ENCODE assay signal across 13 cellular contexts in the genomic region with DNA sequence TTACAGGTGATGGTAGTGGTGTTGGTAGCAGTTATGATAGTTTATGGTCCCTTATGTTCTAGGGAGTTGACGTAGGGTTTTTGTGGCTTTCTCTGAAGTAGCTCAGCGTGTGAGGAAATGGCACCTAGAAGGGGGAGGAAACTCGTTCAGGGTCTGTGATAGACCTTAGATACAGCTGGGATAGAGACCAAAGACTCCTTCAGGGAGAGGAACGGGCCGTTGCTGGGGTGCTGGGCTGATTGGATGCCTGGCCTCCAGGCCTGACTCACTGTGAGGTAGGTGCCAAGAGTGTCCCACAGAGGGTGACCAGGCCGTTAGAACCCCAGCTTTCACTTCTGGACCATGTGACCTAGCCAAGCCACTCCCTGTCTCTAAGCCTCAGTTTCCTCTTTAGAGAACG.
DNase-seq lines count a peak whose midpoint lies in the region; ATAC-seq, FAIRE-seq and TF ChIP-seq lines count a peak whose summit lies in the region.
"Had no signal": no experiment of that assay in that cellular context is flagged by ENCODE, and none has a peak within 500 bp of the region (broad histone marks: within the 10 kb centered on the region; RNA-seq: fewer than 3 reads in every experiment).

No MANE protein-coding gene starts in this region.

- TF ChIP-seq POLR2A in esophagus muscularis mucosa (IDR thresholded peaks at IDR 0.05; ENCODE audit: low read depth): no peak

- intact Hi-C loops in OCI-LY7 (cut with micrococcal nuclease; ENCODE audit: unreplicated experiment) (loop anchor here (1.0 kb wide), 1 partner anchor 244 kb away; no protein-coding TSS in a partner anchor), esophagus muscularis mucosa (cut with DNase I) (no loop called here)
- intact Hi-C loops in activated CD4-positive, alpha-beta memory T cell treated with anti-CD3 and anti-CD28 coated beads for 36 hours (cut with micrococcal nuclease): no loop called here

- H2AFZ ChIP-seq in DND-41 (ENCODE audit: low read depth, low read length): no peak overlapping the region
- peak overlapping the region; percentile 25; the same call in 1 of the 2 replicates for H2AFZ ChIP-seq in OCI-LY7 (ENCODE audit: low read length)

- no peaks in the 10 kb centered on the region for H3K9me3 Mint-ChIP-seq in activated CD4-positive, alpha-beta memory T cell treated with anti-CD3 and anti-CD28 coated beads for 36 hours

- H3K9me2 ChIP-seq in OCI-LY7 (ENCODE audit: insufficient read depth, low read length): no peaks in the 10 kb centered on the region

- H3K9me3 ChIP-seq in DND-41 (ENCODE audit: insufficient read depth, low read length, severe bottlenecking) (no peaks in the 10 kb centered on the region), OCI-LY7 (ENCODE audit: low read length) (no peaks in the 10 kb centered on the region), esophagus muscularis mucosa (no peaks in the 10 kb centered on the region), skeletal muscle tissue (ENCODE audit: control insufficient read depth in 3 of 3, low read length in 3 of 3) (no peaks in the 10 kb centered on the region), small intestine (ENCODE audit: control insufficient read depth, low read depth) (no peaks in the 10 kb centered on the region)

- 45% methylated on average over 7 of the region's 7 CpGs for WGBS in esophagus muscularis mucosa
- WGBS in small intestine, 3 donors: 32 to 46% (median 38%) methylated on average over 7 of the region's 7 CpGs

- peaks cover 5% of the 10 kb centered on the region for H3K4me1 Mint-ChIP-seq in activated CD4-positive, alpha-beta memory T cell treated with anti-CD3 and anti-CD28 coated beads for 36 hours (ENCODE audit: low read depth)

- H3K4me2 ChIP-seq in DND-41 (ENCODE audit: insufficient read depth, low read length) (no peak overlapping the region), OCI-LY7 (ENCODE audit: low read length) (peak overlapping the region; percentile 23; the same call in 1 of the 2 replicates)

- no peak overlapping the region for H3K4me3 Mint-ChIP-seq in activated CD4-positive, alpha-beta memory T cell treated with anti-CD3 and anti-CD28 coated beads for 36 hours

- TF ChIP-seq CTCF in DND-41 (IDR thresholded peaks at IDR 0.05; ENCODE audit: borderline replicate concordance, extremely low read depth, low read length, poor library complexity, severe bottlenecking) (no peak), OCI-LY7 (conservative IDR thresholded peaks at IDR 0.05; ENCODE audit: low read length) (no peak), esophagus muscularis mucosa (IDR thresholded peaks at IDR 0.05) (no peak)

- POLR2A ChIA-PET in OCI-LY7 (lab: Charles Lee): interaction anchor here (0.6 to 1.3 kb wide), 4 partner anchors 9 to 237 kb away, joined by 3 to 5 read pairs (median 4); no protein-coding TSS in a partner anchor
- POLR2A ChIA-PET in activated CD4-positive, alpha-beta memory T cell treated with anti-CD3 and anti-CD28 coated beads for 36 hours (lab: Charles Lee): no interaction called here

- no peaks in the 10 kb centered on the region for H3K27me3 Mint-ChIP-seq in activated CD4-positive, alpha-beta memory T cell treated with anti-CD3 and anti-CD28 coated beads for 36 hours

- DNase-seq in DND-41 (no peak), OCI-LY7 (ENCODE audit: low spot score) (peak; percentile 35), esophagus muscularis mucosa (ENCODE audit: extremely low spot score) (no peak), NCI-H187 treated with DMSO at 0.1 percent for 48 hours (lab: John Stamatoyannopoulos, UW) (no peak), DMS79 (lab: John Stamatoyannopoulos, UW) (no peak), small intestine (no peak)
- DNase-seq in activated CD4-positive, alpha-beta memory T cell treated with anti-CD3 and anti-CD28 coated beads for 36 hours: no peak
- DNase-seq: activated CD8-positive, alpha-beta memory T cell treated with anti-CD3 and anti-CD28 coated beads, Interleukin-2, amount 50 U/mL, for 48 hours; DMS53; hippocampal formation; NCI-H446 had no signal

- no TSS peak for BruUV-seq in OCI-LY7 (replicated peaks; lab: Mats Ljungman, UMichigan)

- H3K27ac ChIP-seq in DND-41 (ENCODE audit: low read length) (peak overlapping the region; percentile 22; the same call in 1 of the 2 replicates), OCI-LY7 (ENCODE audit: low read depth, low read length, poor library complexity, severe bottlenecking) (no peak overlapping the region), esophagus muscularis mucosa (replicated peaks in 1 of 4) (peak overlapping the region; percentile 69 to 94 (median 86)), skeletal muscle tissue (ENCODE audit: low read depth, low read length) (peak overlapping the region; percentile 66), small intestine (ENCODE audit: low read depth in 1 of 2, low read length in 1 of 2) (peak overlapping the region in 1 of 2 donors; percentile 30)

- ATAC-seq in DND-41 (ENCODE audit: insufficient read depth, low read depth): peak; percentile 73

- no peak overlapping the region for H3K27ac Mint-ChIP-seq in activated CD4-positive, alpha-beta memory T cell treated with anti-CD3 and anti-CD28 coated beads for 36 hours

- H3K79me2 ChIP-seq in DND-41 (ENCODE audit: insufficient read depth, low read length): no peaks in the 10 kb centered on the region
- no peaks in the 10 kb centered on the region for H3K79me2 ChIP-seq in OCI-LY7 (ENCODE audit: insufficient read depth, low read depth, low read length)

- H3K9ac ChIP-seq in DND-41 (ENCODE audit: low read depth, low read length) (no peak overlapping the region), skeletal muscle tissue (ENCODE audit: low read depth in 1 of 3, low read length in 3 of 3) (peak overlapping the region in 2 of 3 donors; percentile 54 to 74)

- H3K27me3 ChIP-seq in DND-41 (ENCODE audit: insufficient read depth, low read length, poor library complexity): no peaks in the 10 kb centered on the region
- no peaks in the 10 kb centered on the region for H3K27me3 ChIP-seq in esophagus muscularis mucosa
- no peaks in the 10 kb centered on the region for H3K27me3 ChIP-seq in skeletal muscle tissue (ENCODE audit: control insufficient read depth in 3 of 3, insufficient read depth in 3 of 3, low read length in 3 of 3)
- H3K27me3 ChIP-seq in small intestine (ENCODE audit: control insufficient read depth in 2 of 2, insufficient read depth in 2 of 2, low read length in 2 of 2): no peaks in the 10 kb centered on the region

- H4K20me1 ChIP-seq in DND-41 (ENCODE audit: insufficient read depth, low read length): no peaks in the 10 kb centered on the region
- no peaks in the 10 kb centered on the region for H4K20me1 ChIP-seq in OCI-LY7 (ENCODE audit: insufficient read depth, low read length)

- H3K36me3 ChIP-seq in DND-41 (ENCODE audit: insufficient read depth, low read length) (no peaks in the 10 kb centered on the region), OCI-LY7 (ENCODE audit: insufficient read depth, low read length) (no peaks in the 10 kb centered on the region), esophagus muscularis mucosa (peaks cover 0 to 8% (median 0%) of the 10 kb centered on the region in 4 donors), skeletal muscle tissue (ENCODE audit: control insufficient read depth in 3 of 3, insufficient read depth in 3 of 3, low read length in 3 of 3) (peaks cover 0 to 2% (median 0%) of the 10 kb centered on the region in 3 donors), small intestine (ENCODE audit: control insufficient read depth in 2 of 2, insufficient read depth in 2 of 2, low read length in 2 of 2) (no peaks in the 10 kb centered on the region)

- no peak for TF ChIP-seq EP300 in esophagus muscularis mucosa (IDR thresholded peaks at IDR 0.05)

- H3K4me3 ChIP-seq in DND-41 (ENCODE audit: low read depth in 1 of 2, low read length in 2 of 2): no peak overlapping the region
- no peak overlapping the region for H3K4me3 ChIP-seq in OCI-LY7 (ENCODE audit: low read depth, low read length, poor library complexity, severe bottlenecking)
- no peak overlapping the region for H3K4me3 ChIP-seq in esophagus muscularis mucosa
- H3K4me3 ChIP-seq in skeletal muscle tissue (ENCODE audit: low read length in 3 of 3): no peak overlapping the region
- H3K4me3 ChIP-seq in small intestine (ENCODE audit: low read depth in 1 of 2, low read length in 2 of 2): no peak overlapping the region

- FAIRE-seq in small intestine (lab: Jason Lieb, UNC): no peak
- FAIRE-seq: urothelium cell line had no signal

- H3K36me3 Mint-ChIP-seq in activated CD4-positive, alpha-beta memory T cell treated with anti-CD3 and anti-CD28 coated beads for 36 hours: no peaks in the 10 kb centered on the region

- H3K4me1 ChIP-seq in DND-41 (ENCODE audit: insufficient read depth, low read length) (peaks cover 21% of the 10 kb centered on the region; the same call in 1 of the 2 replicates), OCI-LY7 (ENCODE audit: insufficient read depth, low read length, poor library complexity, severe bottlenecking) (peaks cover 40% of the 10 kb centered on the region), esophagus muscularis mucosa (peaks cover 89 to 100% (median 99%) of the 10 kb centered on the region in 4 donors), skeletal muscle tissue (ENCODE audit: control insufficient read depth in 3 of 3, insufficient read depth in 3 of 3, low read length in 3 of 3) (peaks cover 86 to 94% (median 94%) of the 10 kb centered on the region in 3 donors), small intestine (ENCODE audit: control insufficient read depth in 2 of 2, insufficient read depth in 1 of 2, low read depth in 1 of 2, low read length in 1 of 2) (peaks cover 0 to 9% of the 10 kb centered on the region in 2 donors)

- CTCF ChIA-PET in OCI-LY7 (lab: Charles Lee; ENCODE audit: unreplicated experiment): no interaction called here
- CTCF ChIA-PET in activated CD4-positive, alpha-beta memory T cell treated with anti-CD3 and anti-CD28 coated beads for 36 hours (lab: Charles Lee): no interaction called here
